Comparison of ENCODE assay signal across 11 cellular contexts in genomic region chr11:125090151-125090550, GRCh38. TPM values are rescaled to one million over a fixed set of nuclear protein-coding genes. Genes with fewer than 3 reads are reported as not detected.
DNase-seq lines count a peak whose midpoint lies in the region; ATAC-seq, FAIRE-seq and TF ChIP-seq lines count a peak whose summit lies in the region.
"Not testable (repeated sequence)": the region's sequence is repeated elsewhere in the genome, so short reads cannot be mapped to it uniquely, and the experiment has no call there.
"Had no signal": no experiment of that assay in that cellular context is flagged by ENCODE, and none has a peak within 500 bp of the region (broad histone marks: within the 10 kb centered on the region; RNA-seq: fewer than 3 reads in every experiment).

No MANE protein-coding gene starts in this region.

- TF ChIP-seq RAD21 in HepG2 (CRISPR knock-in tag; IDR thresholded peaks at IDR 0.05), result not testable (repeated sequence)

- CTCF ChIA-PET in HepG2 (lab: Yijun Ruan, JAX; ENCODE audit: low intra/inter-chr PET ratio, low total read pairs), result interaction anchor here (1.9 to 2.0 kb wide), 2 partner anchors 24 to 34 kb away, joined by 7 to 9 read pairs; no protein-coding TSS in a partner anchor

- not testable (repeated sequence) for H3K4me3 ChIP-seq in astrocyte (ENCODE audit: insufficient read depth, low read depth, low read length); right atrium auricular region; HepG2 (replicated peaks in 1 of 3; ENCODE audit: insufficient read depth in 1 of 3, low read depth in 2 of 3, low read length in 3 of 3); neural progenitor cell

- TF ChIP-seq EP300 in HepG2 (IDR thresholded peaks at IDR 0.05; ENCODE audit: low read depth in 2 of 2, low read length in 2 of 2); HepG2 (CRISPR knock-in tag; IDR thresholded peaks at IDR 0.05; ENCODE audit: borderline replicate concordance): not testable (repeated sequence)

- POLR2A ChIA-PET in HepG2 (lab: Yijun Ruan, JAX), result interaction anchor here (1.7 kb wide), 1 partner anchor 34 kb away, joined by 7 read pairs; no protein-coding TSS in a partner anchor

- TF ChIP-seq CTCF in astrocyte (IDR thresholded peaks at IDR 0.05; ENCODE audit: insufficient read depth, low read depth, low read length); right atrium auricular region (IDR thresholded peaks at IDR 0.05); HepG2 (CRISPR knock-in tag; IDR thresholded peaks at IDR 0.05); neural progenitor cell (IDR thresholded peaks at IDR 0.05): not testable (repeated sequence)

- not testable (repeated sequence) for H3K4me3 Mint-ChIP-seq in T-helper 17 cell; astrocyte (ENCODE audit: unreplicated experiment); dendritic cell treated with granulocyte-macrophage colony-stimulating factor and Interleukin-4, amounts not matched to agents 40 ng/mL and 50 ng/mL, for 4 days; neural progenitor cell; stimulated activated memory B cell treated with anti-CD40 and anti-IgM and Interleukin-4, amounts not matched to agents 10 μg/mL and 1 μg/mL and 100 μg/mL, for 72 hours; stimulated activated naive B cell treated with anti-CD40 and anti-IgM and Interleukin-4, amounts not matched to agents 10 μg/mL and 1 μg/mL and 100 μg/mL, for 72 hours

- DNase-seq in T-helper 17 cell; astrocyte (ENCODE audit: low read depth); HepG2 (ENCODE audit: low spot score); neural progenitor cell (ENCODE audit: low spot score); stimulated activated naive B cell treated with anti-CD40 and anti-IgM and Interleukin-4, amounts not matched to agents 10 μg/mL and 1 μg/mL and 100 μg/mL, for 72 hours: not testable (repeated sequence)
- peak; percentile 51 for DNase-seq in right atrium auricular region (ENCODE audit: low spot score)

- not testable (repeated sequence) for FAIRE-seq in astrocyte (lab: Jason Lieb, UNC); HepG2 (lab: Jason Lieb, UNC)

- not testable (repeated sequence) for H3K9me3 Mint-ChIP-seq in astrocyte (ENCODE audit: unreplicated experiment); dendritic cell treated with granulocyte-macrophage colony-stimulating factor and Interleukin-4, amounts not matched to agents 40 ng/mL and 50 ng/mL, for 4 days; neural progenitor cell; stimulated activated memory B cell treated with anti-CD40 and anti-IgM and Interleukin-4, amounts not matched to agents 10 μg/mL and 1 μg/mL and 100 μg/mL, for 72 hours; stimulated activated naive B cell treated with anti-CD40 and anti-IgM and Interleukin-4, amounts not matched to agents 10 μg/mL and 1 μg/mL and 100 μg/mL, for 72 hours

- 70% methylated on average over 9 of the region's 10 CpGs for WGBS in HepG2 (ENCODE audit: low lambda C conversion rate)

- H3K4me1 Mint-ChIP-seq in T-helper 17 cell; stimulated activated naive B cell treated with anti-CD40 and anti-IgM and Interleukin-4, amounts not matched to agents 10 μg/mL and 1 μg/mL and 100 μg/mL, for 72 hours: not testable (repeated sequence)
- peaks cover 19% of the 10 kb centered on the region for H3K4me1 Mint-ChIP-seq in astrocyte (ENCODE audit: low read depth, unreplicated experiment)
- H3K4me1 Mint-ChIP-seq in dendritic cell treated with granulocyte-macrophage colony-stimulating factor and Interleukin-4, amounts not matched to agents 40 ng/mL and 50 ng/mL, for 4 days (ENCODE audit: low read depth), result peaks cover 27% of the 10 kb centered on the region
- peaks cover 33% of the 10 kb centered on the region for H3K4me1 Mint-ChIP-seq in neural progenitor cell
- peaks cover 16% of the 10 kb centered on the region for H3K4me1 Mint-ChIP-seq in stimulated activated memory B cell treated with anti-CD40 and anti-IgM and Interleukin-4, amounts not matched to agents 10 μg/mL and 1 μg/mL and 100 μg/mL, for 72 hours

- not testable (repeated sequence) for TF ChIP-seq POLR2A in HepG2 (IDR thresholded peaks at IDR 0.05; ENCODE audit: insufficient read depth in 1 of 2, low read depth in 2 of 2, low read length in 2 of 2)

- not testable (repeated sequence) for H3K4me2 ChIP-seq in astrocyte (ENCODE audit: low read length); HepG2 (ENCODE audit: low read depth, low read length); neural progenitor cell

- not testable (repeated sequence) for ATAC-seq in T-helper 17 cell; HepG2; stimulated activated memory B cell treated with anti-CD40 and anti-IgM and Interleukin-4, amounts not matched to agents 10 μg/mL and 1 μg/mL and 100 μg/mL, for 72 hours; stimulated activated naive B cell treated with anti-CD40 and anti-IgM and Interleukin-4, amounts not matched to agents 10 μg/mL and 1 μg/mL and 100 μg/mL, for 72 hours (replicated peaks)

- not testable (repeated sequence) for BruUV-seq in HepG2 (replicated peaks; lab: Mats Ljungman, UMichigan)

- intact Hi-C loops in dendritic cell treated with granulocyte-macrophage colony-stimulating factor and Interleukin-4, amounts not matched to agents 40 ng/mL and 50 ng/mL, for 4 days (cut with micrococcal nuclease), result loop anchor here (2.0 kb wide), 1 partner anchor 51 kb away; no protein-coding TSS in a partner anchor
- intact Hi-C loops in HepG2 (cut with micrococcal nuclease; ENCODE audit: unreplicated experiment), result not testable (repeated sequence)

- H3K36me3 Mint-ChIP-seq in T-helper 17 cell (ENCODE audit: low read depth); astrocyte (ENCODE audit: low read depth, unreplicated experiment); neural progenitor cell: not testable (repeated sequence)
- H3K36me3 Mint-ChIP-seq in dendritic cell treated with granulocyte-macrophage colony-stimulating factor and Interleukin-4, amounts not matched to agents 40 ng/mL and 50 ng/mL, for 4 days (ENCODE audit: low read depth), result peaks cover 79% of the 10 kb centered on the region
- peaks cover 30% of the 10 kb centered on the region for H3K36me3 Mint-ChIP-seq in stimulated activated memory B cell treated with anti-CD40 and anti-IgM and Interleukin-4, amounts not matched to agents 10 μg/mL and 1 μg/mL and 100 μg/mL, for 72 hours
- H3K36me3 Mint-ChIP-seq in stimulated activated naive B cell treated with anti-CD40 and anti-IgM and Interleukin-4, amounts not matched to agents 10 μg/mL and 1 μg/mL and 100 μg/mL, for 72 hours, result peaks cover 5 to 40% of the 10 kb centered on the region in 2 donors

- H3K36me3 ChIP-seq in astrocyte (ENCODE audit: insufficient read depth, low read length); right atrium auricular region; HepG2 (replicated peaks in 1 of 2; ENCODE audit: control insufficient read depth in 1 of 2, insufficient read depth in 2 of 2, low read length in 2 of 2); neural progenitor cell: not testable (repeated sequence)

- not testable (repeated sequence) for H3K27me3 ChIP-seq in astrocyte (ENCODE audit: insufficient read depth, low read length); right atrium auricular region; HepG2 (ENCODE audit: control insufficient read depth in 1 of 2, insufficient read depth in 2 of 2, low read length in 2 of 2); neural progenitor cell

- not testable (repeated sequence) for H2AFZ ChIP-seq in astrocyte (ENCODE audit: low read depth, low read length); HepG2 (ENCODE audit: low read length); neural progenitor cell (replicated peaks)

- not testable (repeated sequence) for H3K27ac ChIP-seq in astrocyte (ENCODE audit: low read depth, low read length); right atrium auricular region; HepG2 (ENCODE audit: extremely low read length, insufficient read depth, low read length); neural progenitor cell

- not testable (repeated sequence) for H3K27me3 Mint-ChIP-seq in T-helper 17 cell; astrocyte (ENCODE audit: low read depth, unreplicated experiment); dendritic cell treated with granulocyte-macrophage colony-stimulating factor and Interleukin-4, amounts not matched to agents 40 ng/mL and 50 ng/mL, for 4 days; neural progenitor cell (ENCODE audit: insufficient read depth, low read depth); stimulated activated memory B cell treated with anti-CD40 and anti-IgM and Interleukin-4, amounts not matched to agents 10 μg/mL and 1 μg/mL and 100 μg/mL, for 72 hours; stimulated activated naive B cell treated with anti-CD40 and anti-IgM and Interleukin-4, amounts not matched to agents 10 μg/mL and 1 μg/mL and 100 μg/mL, for 72 hours

- H4K20me1 ChIP-seq in astrocyte (ENCODE audit: insufficient read depth, low read length); HepG2 (ENCODE audit: insufficient read depth, low read length); neural progenitor cell (ENCODE audit: low read depth): not testable (repeated sequence)

- H3K9me3 ChIP-seq in T-helper 17 cell (ENCODE audit: control insufficient read depth, low read length, poor library complexity, severe bottlenecking); astrocyte (ENCODE audit: insufficient read depth, low read depth, low read length); right atrium auricular region; HepG2 (ENCODE audit: low read length); neural progenitor cell (ENCODE audit: low read depth): not testable (repeated sequence)

- H3F3A ChIP-seq in neural progenitor cell (ENCODE audit: low read depth), result peaks cover 22% of the 10 kb centered on the region

- H3K9ac ChIP-seq in astrocyte (ENCODE audit: low read length); HepG2 (ENCODE audit: insufficient read depth, low read depth, low read length); neural progenitor cell: not testable (repeated sequence)

- in situ Hi-C loops in HepG2 (cut with HindIII; ENCODE audit: extremely low pct_ligation_motif_present, low pct_unique_long_range_greater_than_20kb), result loop anchor here (5.0 kb wide), 1 partner anchor 52 kb away; no protein-coding TSS in a partner anchor

- not testable (repeated sequence) for H3K79me2 ChIP-seq in astrocyte (ENCODE audit: insufficient read depth, low read length); HepG2 (ENCODE audit: insufficient read depth, low read length); neural progenitor cell (ENCODE audit: low read depth)

- peak overlapping the region; percentile 77 for H3K27ac Mint-ChIP-seq in T-helper 17 cell
- H3K27ac Mint-ChIP-seq in astrocyte (ENCODE audit: unreplicated experiment), result peak overlapping the region; percentile 84
- H3K27ac Mint-ChIP-seq in dendritic cell treated with granulocyte-macrophage colony-stimulating factor and Interleukin-4, amounts not matched to agents 40 ng/mL and 50 ng/mL, for 4 days, result peak overlapping the region; percentile 33
- H3K27ac Mint-ChIP-seq in neural progenitor cell, result peak overlapping the region; percentile 76
- peak overlapping the region; percentile 12 for H3K27ac Mint-ChIP-seq in stimulated activated memory B cell treated with anti-CD40 and anti-IgM and Interleukin-4, amounts not matched to agents 10 μg/mL and 1 μg/mL and 100 μg/mL, for 72 hours
- H3K27ac Mint-ChIP-seq in stimulated activated naive B cell treated with anti-CD40 and anti-IgM and Interleukin-4, amounts not matched to agents 10 μg/mL and 1 μg/mL and 100 μg/mL, for 72 hours, result peak overlapping the region; percentile 47

- H3K4me1 ChIP-seq in astrocyte (ENCODE audit: insufficient read depth, low read length), result peaks cover 16% of the 10 kb centered on the region
- not testable (repeated sequence) for H3K4me1 ChIP-seq in right atrium auricular region
- H3K4me1 ChIP-seq in HepG2 (ENCODE audit: insufficient read depth, low read length), result peaks cover 18% of the 10 kb centered on the region
- H3K4me1 ChIP-seq in neural progenitor cell, result peaks cover 19% of the 10 kb centered on the region

RNA-seq across cellular contexts. Expression of gene TMEM218, which starts 21.3 kb away (rescaled TPM):
- total RNA-seq in T-helper 17 cell (1 to 10 TPM; 7.0 to 9.9 TPM), astrocyte (11.6 and 11.9 TPM in 2 replicates), right atrium auricular region (10 to 100 TPM in 1 of 2 donors, 1 to 10 TPM in 1; 8.3 to 15.3 TPM), HepG2 (2016; rRNA removed; fragmentation: Illumina TruSeq; extraction: Trizol) (14.0 and 14.2 TPM in 2 replicates), neural progenitor cell (ENCODE audit: low replicate concordance) (44.1 and 47.9 TPM in 2 replicates)
- 5.2 and 7.3 TPM in 2 replicates for total RNA-seq in HepG2 (2016; cell fraction: cytosol; rRNA removed; fragmentation: Illumina TruSeq; extraction: Trizol; ENCODE audit: low read depth)
- 14.1 and 16.1 TPM in 2 replicates for total RNA-seq in HepG2 (2016; cell fraction: insoluble cytoplasmic fraction; rRNA removed; fragmentation: Illumina TruSeq; extraction: Trizol)
- 11.0 and 12.9 TPM in 2 replicates for total RNA-seq in HepG2 (2016; cell fraction: membrane; rRNA removed; fragmentation: Illumina TruSeq; extraction: Trizol)
- total RNA-seq in HepG2 (2016; cell fraction: nucleus; rRNA removed; fragmentation: Illumina TruSeq; extraction: Trizol), result 11.0 and 11.8 TPM in 2 replicates
- 10.0 and 11.8 TPM in 2 replicates for polyA plus RNA-seq in HepG2 (2011; rRNA removed)
- polyA plus RNA-seq in HepG2 (2011; cell fraction: cytosol; rRNA removed), result 12.9 and 14.2 TPM in 2 replicates
- 12.0 TPM in 2 replicates for polyA plus RNA-seq in HepG2 (2011; cell fraction: nucleus; rRNA removed)
- 8.4 and 10.1 TPM in 2 replicates for polyA plus RNA-seq in HepG2 (2012)
- polyA plus RNA-seq in HepG2 (2016; cell fraction: cytosol; fragmentation: Illumina TruSeq; extraction: Trizol; ENCODE audit: low read depth), result 4.6 and 6.0 TPM in 2 replicates
- 12.6 and 16.7 TPM in 2 replicates for polyA plus RNA-seq in HepG2 (2016; cell fraction: insoluble cytoplasmic fraction; fragmentation: Illumina TruSeq; extraction: Trizol; ENCODE audit: low read depth)
- 7.0 and 10.1 TPM in 2 replicates for polyA plus RNA-seq in HepG2 (2016; cell fraction: membrane; fragmentation: Illumina TruSeq; extraction: Trizol; ENCODE audit: low read depth)
- polyA plus RNA-seq in HepG2 (2016; cell fraction: nucleus; fragmentation: Illumina TruSeq; extraction: Trizol; ENCODE audit: insufficient read depth, low read depth), result 16.2 and 19.0 TPM in 2 replicates
- polyA minus RNA-seq in HepG2 (2011; rRNA and poly(A)+ RNA removed; ENCODE audit: low replicate concordance), result 4.5 and 7.8 TPM in 2 replicates
- polyA minus RNA-seq in HepG2 (2011; cell fraction: cytosol; rRNA and poly(A)+ RNA removed), result 2.6 and 3.8 TPM in 2 replicates
- polyA minus RNA-seq in HepG2 (2011; cell fraction: nucleus; rRNA and poly(A)+ RNA removed), result 8.1 and 9.7 TPM in 2 replicates

RNA-seq across cellular contexts. Expression of gene SLC37A2, which starts 27.0 kb away (rescaled TPM):
- total RNA-seq in T-helper 17 cell (under 1 TPM; 0.52 to 0.90 TPM), astrocyte (0.62 and 1.3 TPM in 2 replicates), right atrium auricular region (1 to 10 TPM; 2.0 to 4.2 TPM), HepG2 (2016; rRNA removed; fragmentation: Illumina TruSeq; extraction: Trizol) (1.8 and 4.6 TPM in 2 replicates), neural progenitor cell (ENCODE audit: low replicate concordance) (1.4 and 3.3 TPM in 2 replicates)
- 0.30 and 0.53 TPM in 2 replicates for total RNA-seq in HepG2 (2016; cell fraction: cytosol; rRNA removed; fragmentation: Illumina TruSeq; extraction: Trizol; ENCODE audit: low read depth)
- total RNA-seq in HepG2 (2016; cell fraction: insoluble cytoplasmic fraction; rRNA removed; fragmentation: Illumina TruSeq; extraction: Trizol), result 1.9 and 5.8 TPM in 2 replicates
- total RNA-seq in HepG2 (2016; cell fraction: membrane; rRNA removed; fragmentation: Illumina TruSeq; extraction: Trizol), result 1.7 TPM in 2 replicates
- total RNA-seq in HepG2 (2016; cell fraction: nucleus; rRNA removed; fragmentation: Illumina TruSeq; extraction: Trizol), result 5.8 and 6.3 TPM in 2 replicates
- 3.8 and 7.1 TPM in 2 replicates for polyA plus RNA-seq in HepG2 (2011; rRNA removed)
- 3.3 and 6.2 TPM in 2 replicates for polyA plus RNA-seq in HepG2 (2011; cell fraction: cytosol; rRNA removed)
- polyA plus RNA-seq in HepG2 (2011; cell fraction: nucleus; rRNA removed), result 9.4 and 27.0 TPM in 2 replicates
- polyA plus RNA-seq in HepG2 (2012), result 1.3 and 1.8 TPM in 2 replicates
- 0.51 and 0.58 TPM in 2 replicates for polyA plus RNA-seq in HepG2 (2016; cell fraction: cytosol; fragmentation: Illumina TruSeq; extraction: Trizol; ENCODE audit: low read depth)
- 1.9 and 2.2 TPM in 2 replicates for polyA plus RNA-seq in HepG2 (2016; cell fraction: insoluble cytoplasmic fraction; fragmentation: Illumina TruSeq; extraction: Trizol; ENCODE audit: low read depth)
- 0.93 and 1.1 TPM in 2 replicates for polyA plus RNA-seq in HepG2 (2016; cell fraction: membrane; fragmentation: Illumina TruSeq; extraction: Trizol; ENCODE audit: low read depth)
- polyA plus RNA-seq in HepG2 (2016; cell fraction: nucleus; fragmentation: Illumina TruSeq; extraction: Trizol; ENCODE audit: insufficient read depth, low read depth), result 8.4 and 9.8 TPM in 2 replicates
- polyA minus RNA-seq in HepG2 (2011; rRNA and poly(A)+ RNA removed; ENCODE audit: low replicate concordance), result 0.26 and 16.3 TPM in 2 replicates
- 2.0 and 4.0 TPM in 2 replicates for polyA minus RNA-seq in HepG2 (2011; cell fraction: cytosol; rRNA and poly(A)+ RNA removed)
- polyA minus RNA-seq in HepG2 (2011; cell fraction: nucleus; rRNA and poly(A)+ RNA removed), result 2.7 and 5.3 TPM in 2 replicates
- total RNA-seq: A673; CD4-positive, CD25-positive, alpha-beta regulatory T cell had no signal
- polyA plus RNA-seq: CD4-positive, alpha-beta memory T cell had no signal

Comparison
In these comparisons a context has a peak if more than half of its experiments do, and no peak if none do; other contexts are left out.
1. H3K27ac Mint-ChIP-seq: peak in every context shown above with its lines; median percentile 84 in astrocyte; 77 in T-helper 17 cell; 76 in neural progenitor cell; 47 in stimulated activated naive B cell treated with anti-CD40 and anti-IgM and Interleukin-4, amounts not matched to agents 10 μg/mL and 1 μg/mL and 100 μg/mL, for 72 hours; 33 in dendritic cell treated with granulocyte-macrophage colony-stimulating factor and Interleukin-4, amounts not matched to agents 40 ng/mL and 50 ng/mL, for 4 days; 12 in stimulated activated memory B cell treated with anti-CD40 and anti-IgM and Interleukin-4, amounts not matched to agents 10 μg/mL and 1 μg/mL and 100 μg/mL, for 72 hours.